In genomic region chr11:126354631-126355323, GRCh38 we compare ENCODE assay signal across 8 cellular contexts. TPM values are rescaled to one million over a fixed set of nuclear protein-coding genes. Genes with fewer than 3 reads are reported as not detected.
DNase-seq lines count a peak whose midpoint lies in the region; ATAC-seq and TF ChIP-seq lines count a peak whose summit lies in the region.

No MANE protein-coding gene starts in this region.

- H3K27ac Mint-ChIP-seq in activated naive CD8-positive, alpha-beta T cell, result peak overlapping the region; percentile 76

- no peaks in the 10 kb centered on the region for H3K9me3 Mint-ChIP-seq in activated naive CD8-positive, alpha-beta T cell (ENCODE audit: low read depth)

- H3K27ac ChIP-seq in temporal lobe (ENCODE audit: low read depth, low read length), result peak overlapping the region; percentile 74

- H3K27me3 Mint-ChIP-seq in activated naive CD8-positive, alpha-beta T cell, result no peaks in the 10 kb centered on the region

- no peak for DNase-seq in AG09309 (ENCODE audit: low read depth)
- DNase-seq in islet precursor cell, result peak; percentile 51
- DNase-seq in NCI-H345 treated with DMSO at 0.1 percent for 48 hours (lab: John Stamatoyannopoulos, UW; ENCODE audit: unreplicated experiment), result no peak
- no peak for DNase-seq in NCI-H2196 treated with DMSO at 0.1 percent for 48 hours (lab: John Stamatoyannopoulos, UW; ENCODE audit: unreplicated experiment)

- peak overlapping the region; percentile 84 for H3K4me3 ChIP-seq in AG09309 (ENCODE audit: control insufficient read depth, low read depth, low read length)

- TF ChIP-seq CTCF in AG09309 (IDR thresholded peaks at IDR 0.05; ENCODE audit: control insufficient read depth, insufficient read depth, low read depth, low read length, missing control alignments), result no peak

- peak overlapping the region; percentile 93 for H3K4me3 Mint-ChIP-seq in activated naive CD8-positive, alpha-beta T cell

- H3K4me1 Mint-ChIP-seq in activated naive CD8-positive, alpha-beta T cell (ENCODE audit: low read depth), result peaks cover 26% of the 10 kb centered on the region

- ATAC-seq in GM19328 (IDR thresholded peaks at IDR 0.05; ENCODE audit: unreplicated experiment), result peak; percentile 30
- ATAC-seq in HG03439 (IDR thresholded peaks at IDR 0.05; ENCODE audit: unreplicated experiment), result peak; percentile 33

- no peaks in the 10 kb centered on the region for H3K36me3 Mint-ChIP-seq in activated naive CD8-positive, alpha-beta T cell

RNA-seq across cellular contexts. Expression of gene ST3GAL4, which starts 0.7 kb away (rescaled TPM):
- 9.1 TPM for total RNA-seq in temporal lobe

RNA-seq across cellular contexts. Expression of gene DCPS, which starts 50.9 kb away (rescaled TPM):
- 3.0 TPM for total RNA-seq in temporal lobe
